ENCODE assay signal across 23 cellular contexts in the genomic region with DNA sequence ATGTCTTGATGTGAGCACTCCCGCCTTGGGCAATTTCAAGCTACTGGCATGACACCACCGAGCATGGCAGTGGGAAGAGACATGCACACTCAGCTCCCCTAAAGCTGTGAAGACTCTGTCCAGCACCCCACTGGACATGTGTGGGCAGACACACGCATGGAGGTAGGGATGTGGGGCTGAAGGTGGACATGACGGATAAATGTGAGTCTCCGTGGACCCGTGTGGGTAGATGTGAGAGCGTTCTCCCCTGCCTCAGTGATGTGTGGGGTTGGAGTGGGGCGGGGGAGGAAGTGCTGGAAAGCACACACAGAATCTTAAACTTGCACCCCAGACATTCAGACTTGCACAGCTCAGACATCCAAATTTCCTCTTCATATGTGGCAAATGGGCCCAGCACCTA. TPM values are rescaled to one million over a fixed set of nuclear protein-coding genes. Genes with fewer than 3 reads are reported as not detected.
A peak's percentile ranks its signal among the peaks of the same experiment; 100 is the strongest.
DNase-seq lines count a peak whose midpoint lies in the region; ATAC-seq, FAIRE-seq and TF ChIP-seq lines count a peak whose summit lies in the region.
"Had no signal": no experiment of that assay in that cellular context is flagged by ENCODE, and none has a peak within 500 bp of the region (broad histone marks: within the 10 kb centered on the region; RNA-seq: fewer than 3 reads in every experiment).

No MANE protein-coding gene starts in this region.

- H4K20me1 ChIP-seq in neural progenitor cell (ENCODE audit: low read depth): no peaks in the 10 kb centered on the region

- TF ChIP-seq CTCF in A549 (IDR thresholded peaks at IDR 0.05) (no peak), neural progenitor cell (IDR thresholded peaks at IDR 0.05) (no peak)

- peaks cover 15% of the 10 kb centered on the region for H3F3A ChIP-seq in neural progenitor cell (ENCODE audit: low read depth)

- H3K79me2 ChIP-seq in neural progenitor cell (ENCODE audit: low read depth): no peaks in the 10 kb centered on the region

- DNase-seq in A549 (ENCODE audit: low read depth in 1 of 2, low spot score in 1 of 2) (no peak), neural progenitor cell (ENCODE audit: low spot score) (no peak), substantia nigra (lab: John Stamatoyannopoulos, UW) (no peak)
- DNase-seq in activated CD4-positive, CD25-positive, alpha-beta regulatory T cell (lab: John Stamatoyannopoulos, UW): no peak
- DNase-seq in activated naive CD4-positive, alpha-beta T cell treated with anti-CD3 and anti-CD28 coated beads, Interleukin-2, amount 10 ng/mL, durations not matched to agents 7 days and 5 days: no peak
- DNase-seq: 8988T; AML-193; Calu3; CD8-positive, alpha-beta T cell; DMS153; Kasumi-1; NCI-H1694; NCI-H2171 treated with DMSO at 0.1 percent for 48 hours; NCI-H524 treated with DMSO at 0.1 percent for 48 hours; NCI-H82; Peyer's patch had no signal

- H3K27ac ChIP-seq in A549 (no peak overlapping the region), cingulate gyrus (ENCODE audit: low read depth, low read length) (peak overlapping the region; percentile 26), neural progenitor cell (no peak overlapping the region), substantia nigra (ENCODE audit: low read depth, low read length, poor library complexity, severe bottlenecking) (peak overlapping the region; percentile 60)
- H3K27ac ChIP-seq: Peyer's patch had no signal

- TF ChIP-seq POLR2A in A549 (IDR thresholded peaks at IDR 0.05; ENCODE audit: low read length): no peak

- no peaks in the 10 kb centered on the region for H3K36me3 Mint-ChIP-seq in neural progenitor cell
- H3K36me3 Mint-ChIP-seq in activated naive CD4-positive, alpha-beta T cell treated with anti-CD3 and anti-CD28 coated beads, Interleukin-2, amount 10 ng/mL, durations not matched to agents 7 days and 5 days: no peaks in the 10 kb centered on the region
- H3K36me3 Mint-ChIP-seq: CD8-positive, alpha-beta T cell had no signal

- H3K4me1 ChIP-seq in A549 (peaks cover 10% of the 10 kb centered on the region; the same call in 2 of the 3 replicates), neural progenitor cell (peaks cover 6% of the 10 kb centered on the region)

- H3K27me3 ChIP-seq in neural progenitor cell: peaks cover 93% of the 10 kb centered on the region
- H3K27me3 ChIP-seq: Peyer's patch had no signal

- TF ChIP-seq RAD21 in A549 (conservative IDR thresholded peaks at IDR 0.05 in 1 of 2, IDR thresholded peaks at IDR 0.05 in 1 of 2): no peak

- H3K4me2 ChIP-seq in A549 (no peak overlapping the region), neural progenitor cell (no peak overlapping the region)

- WGBS in A549 (ENCODE audit: missing lambda C conversion rate): 65% methylated on average over 8 of the region's 8 CpGs

- no peak overlapping the region for H2AFZ ChIP-seq in neural progenitor cell (replicated peaks)

- H3K9me3 Mint-ChIP-seq in neural progenitor cell: peaks cover 7% of the 10 kb centered on the region
- H3K9me3 Mint-ChIP-seq in activated naive CD4-positive, alpha-beta T cell treated with anti-CD3 and anti-CD28 coated beads, Interleukin-2, amount 10 ng/mL, durations not matched to agents 7 days and 5 days: peaks cover 1% of the 10 kb centered on the region
- H3K9me3 Mint-ChIP-seq: CD8-positive, alpha-beta T cell had no signal

- no peak overlapping the region for H3K27ac Mint-ChIP-seq in neural progenitor cell
- no peak overlapping the region for H3K27ac Mint-ChIP-seq in activated naive CD4-positive, alpha-beta T cell treated with anti-CD3 and anti-CD28 coated beads, Interleukin-2, amount 10 ng/mL, durations not matched to agents 7 days and 5 days
- H3K27ac Mint-ChIP-seq: CD8-positive, alpha-beta T cell; H9 had no signal

- no peaks in the 10 kb centered on the region for H3K36me3 ChIP-seq in neural progenitor cell
- H3K36me3 ChIP-seq: Peyer's patch had no signal

- TF ChIP-seq EP300 in A549 (IDR thresholded peaks at IDR 0.05): no peak

- H3K9me3 ChIP-seq in A549: no peaks in the 10 kb centered on the region
- no peaks in the 10 kb centered on the region for H3K9me3 ChIP-seq in neural progenitor cell (ENCODE audit: low read depth)
- H3K9me3 ChIP-seq: Peyer's patch had no signal

- no peak for ATAC-seq in A549
- ATAC-seq in GM18520 (IDR thresholded peaks at IDR 0.05; ENCODE audit: unreplicated experiment): no peak
- ATAC-seq: CD8-positive, alpha-beta T cell had no signal

- H3K4me3 Mint-ChIP-seq in neural progenitor cell: peak overlapping the region; percentile 24
- no peak overlapping the region for H3K4me3 Mint-ChIP-seq in activated naive CD4-positive, alpha-beta T cell treated with anti-CD3 and anti-CD28 coated beads, Interleukin-2, amount 10 ng/mL, durations not matched to agents 7 days and 5 days
- H3K4me3 Mint-ChIP-seq: CD8-positive, alpha-beta T cell had no signal

- no peak overlapping the region for H3K9ac ChIP-seq in neural progenitor cell

- POLR2A ChIA-PET in A549 (lab: Yijun Ruan, JAX): no interaction called here

- H3K27me3 Mint-ChIP-seq in neural progenitor cell (ENCODE audit: insufficient read depth, low read depth): peaks cover 49% of the 10 kb centered on the region
- H3K27me3 Mint-ChIP-seq in activated naive CD4-positive, alpha-beta T cell treated with anti-CD3 and anti-CD28 coated beads, Interleukin-2, amount 10 ng/mL, durations not matched to agents 7 days and 5 days: peaks cover 53% of the 10 kb centered on the region

- H3K4me3 ChIP-seq in A549 (no peak overlapping the region), neural progenitor cell (no peak overlapping the region)
- H3K4me3 ChIP-seq: Peyer's patch had no signal

- FAIRE-seq in A549 (lab: Jason Lieb, UNC): no peak
- FAIRE-seq: GM12891, GM18507 had no signal

- H3K4me1 Mint-ChIP-seq in neural progenitor cell: peaks cover 15% of the 10 kb centered on the region
- no peaks in the 10 kb centered on the region for H3K4me1 Mint-ChIP-seq in activated naive CD4-positive, alpha-beta T cell treated with anti-CD3 and anti-CD28 coated beads, Interleukin-2, amount 10 ng/mL, durations not matched to agents 7 days and 5 days

- CTCF ChIA-PET in A549 (lab: Yijun Ruan, JAX): interaction anchor here (1.6 to 4.3 kb wide), 4 partner anchors 11 to 18 kb away, joined by 5 to 26 read pairs (median 6); a partner anchor contains a TSS
- CTCF ChIA-PET in activated naive CD4-positive, alpha-beta T cell treated with anti-CD3 and anti-CD28 coated beads, Interleukin-2, amount 10 ng/mL, durations not matched to agents 7 days and 5 days (lab: Charles Lee): no interaction called here

TF ChIP-seq in A549, 52 proteins besides CTCF, POLR2A, EP300 and RAD21:
- no peak for TF ChIP-seq NFE2L2 (conservative IDR thresholded peaks at IDR 0.05; ENCODE audit: low read length)
- TF ChIP-seq, protein P1, sequence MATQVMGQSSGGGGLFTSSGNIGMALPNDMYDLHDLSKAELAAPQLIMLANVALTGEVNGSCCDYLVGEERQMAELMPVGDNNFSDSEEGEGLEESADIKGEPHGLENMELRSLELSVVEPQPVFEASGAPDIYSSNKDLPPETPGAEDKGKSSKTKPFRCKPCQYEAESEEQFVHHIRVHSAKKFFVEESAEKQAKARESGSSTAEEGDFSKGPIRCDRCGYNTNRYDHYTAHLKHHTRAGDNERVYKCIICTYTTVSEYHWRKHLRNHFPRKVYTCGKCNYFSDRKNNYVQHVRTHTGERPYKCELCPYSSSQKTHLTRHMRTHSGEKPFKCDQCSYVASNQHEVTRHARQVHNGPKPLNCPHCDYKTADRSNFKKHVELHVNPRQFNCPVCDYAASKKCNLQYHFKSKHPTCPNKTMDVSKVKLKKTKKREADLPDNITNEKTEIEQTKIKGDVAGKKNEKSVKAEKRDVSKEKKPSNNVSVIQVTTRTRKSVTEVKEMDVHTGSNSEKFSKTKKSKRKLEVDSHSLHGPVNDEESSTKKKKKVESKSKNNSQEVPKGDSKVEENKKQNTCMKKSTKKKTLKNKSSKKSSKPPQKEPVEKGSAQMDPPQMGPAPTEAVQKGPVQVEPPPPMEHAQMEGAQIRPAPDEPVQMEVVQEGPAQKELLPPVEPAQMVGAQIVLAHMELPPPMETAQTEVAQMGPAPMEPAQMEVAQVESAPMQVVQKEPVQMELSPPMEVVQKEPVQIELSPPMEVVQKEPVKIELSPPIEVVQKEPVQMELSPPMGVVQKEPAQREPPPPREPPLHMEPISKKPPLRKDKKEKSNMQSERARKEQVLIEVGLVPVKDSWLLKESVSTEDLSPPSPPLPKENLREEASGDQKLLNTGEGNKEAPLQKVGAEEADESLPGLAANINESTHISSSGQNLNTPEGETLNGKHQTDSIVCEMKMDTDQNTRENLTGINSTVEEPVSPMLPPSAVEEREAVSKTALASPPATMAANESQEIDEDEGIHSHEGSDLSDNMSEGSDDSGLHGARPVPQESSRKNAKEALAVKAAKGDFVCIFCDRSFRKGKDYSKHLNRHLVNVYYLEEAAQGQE (IDR thresholded peaks at IDR 0.05): peak; percentile 21; the same call in 1 of the 2 replicates
- TF ChIP-seq MYC (IDR thresholded peaks at IDR 0.05; ENCODE audit: borderline replicate concordance, low read length): no peak

RNA-seq across cellular contexts. Expression of a gene that starts 12.6 kb away (rescaled TPM):
- polyA plus RNA-seq in A549 (2011; rRNA removed): 0.78 and 1.2 TPM in 2 replicates
- polyA plus RNA-seq in A549 (2012; cell fraction: cytosol; rRNA removed): 0.08 and 0.29 TPM in 2 replicates
- polyA plus RNA-seq in A549 (2012; cell fraction: nucleus; rRNA removed): 0.39 and 0.42 TPM in 2 replicates
- 0.88 to 4.4 TPM (median 3.9 TPM) in 3 replicates for polyA plus RNA-seq in A549 (2017; fragmentation: RNase III; extraction: RNeasy Plus Mini Kit Qiagen cat#74134 plus additional on column Dnase treatment)
- polyA minus RNA-seq in A549 (2011; rRNA and poly(A)+ RNA removed): 2.3 and 3.7 TPM in 2 replicates
- 0.12 TPM in 1 of 2 replicates, not detected in the other for total RNA-seq in neural progenitor cell (ENCODE audit: low replicate concordance)
- total RNA-seq: CD8-positive, alpha-beta T cell; G401; MCF 10A had no signal

Comparison
In these comparisons a context has a peak if more than half of its experiments do, and no peak if none do; other contexts are left out.
1. H3K27ac ChIP-seq: peak in cingulate gyrus (single experiment) and substantia nigra (single experiment); none in A549 (0 of 2) and neural progenitor cell (single experiment).